ENCODE assay signal across 8 cellular contexts in genomic region chr17:13024526-13025263, GRCh38. TPM values are rescaled to one million over a fixed set of nuclear protein-coding genes. Genes with fewer than 3 reads are reported as not detected.
DNase-seq lines count a peak whose midpoint lies in the region; ATAC-seq and TF ChIP-seq lines count a peak whose summit lies in the region.

No MANE protein-coding gene starts in this region.

- POLR2A ChIA-PET in activated B cell treated with CpG ODN at 0.5 μM for 24 hours (lab: Charles Lee) = no interaction called here

- intact Hi-C loops in activated B cell treated with CpG ODN at 0.5 μM for 24 hours (cut with micrococcal nuclease) = loop anchor here (2.0 kb wide), 1 partner anchor 1276 kb away; the partner anchor contains the start of gene HS3ST3B1
- intact Hi-C loops in left colon (cut with DNase I, micrococcal nuclease) = no loop called here

- H3K9me3 Mint-ChIP-seq in activated B cell treated with CpG ODN at 0.5 μM for 24 hours = no peaks in the 10 kb centered on the region

- peaks cover 7% of the 10 kb centered on the region for H3K4me1 Mint-ChIP-seq in activated B cell treated with CpG ODN at 0.5 μM for 24 hours

- DNase-seq in NCI-H446 (lab: John Stamatoyannopoulos, UW) (peak; percentile 7 to 70), NCI-H446 treated with DMSO at 0.1 percent for 48 hours (lab: John Stamatoyannopoulos, UW) (no peak), NB4 (ENCODE audit: low read depth) (peak; percentile 70), activated B cell treated with CpG ODN at 0.5 μM for 24 hours (peak; percentile 59), cardiac fibroblast (ENCODE audit: low read depth in 2 of 2) (peak; percentile 61 to 65), left colon (peak; percentile 35 to 68)
- peak; percentile 67 for DNase-seq in stimulated activated CD4-positive, alpha-beta T cell treated with anti-CD3 and anti-CD28 coated beads, Interleukin-4, amount 100 ng/mL, for 24 hours

- H3K27ac Mint-ChIP-seq in activated B cell treated with CpG ODN at 0.5 μM for 24 hours = no peak overlapping the region

- CTCF ChIA-PET in activated B cell treated with CpG ODN at 0.5 μM for 24 hours (lab: Charles Lee) = interaction anchor here (1.4 kb wide), 1 partner anchor 9 kb away, joined by 4 read pairs; no protein-coding TSS in a partner anchor

- no peaks in the 10 kb centered on the region for H3K36me3 Mint-ChIP-seq in activated B cell treated with CpG ODN at 0.5 μM for 24 hours (ENCODE audit: low read depth)

- peak overlapping the region; percentile 11 for H3K4me3 Mint-ChIP-seq in activated B cell treated with CpG ODN at 0.5 μM for 24 hours

- H3K4me3 ChIP-seq in NB4 (ENCODE audit: low read depth, low read length) (no peak overlapping the region), cardiac fibroblast (replicated peaks in 1 of 2; ENCODE audit: low read depth in 2 of 2, low read length in 2 of 2) (peak overlapping the region in 1 of 2 donors; percentile 16)

- H3K27me3 Mint-ChIP-seq in activated B cell treated with CpG ODN at 0.5 μM for 24 hours = peaks cover 11% of the 10 kb centered on the region

- peak; percentile 98 for TF ChIP-seq CTCF in NB4 (IDR thresholded peaks at IDR 0.05; ENCODE audit: low read depth, low read length)
- peak; percentile 85 for TF ChIP-seq CTCF in activated B cell treated with CpG ODN at 0.5 μM for 24 hours (IDR thresholded peaks at IDR 0.05)
- TF ChIP-seq CTCF in cardiac fibroblast (IDR thresholded peaks at IDR 0.05; ENCODE audit: low read depth, low read length) = peak; percentile 100

- TF ChIP-seq POLR2A in NB4 (IDR thresholded peaks at IDR 0.05; ENCODE audit: extremely low read depth, insufficient read length) = no peak

- ATAC-seq in HG02610 (IDR thresholded peaks at IDR 0.05; ENCODE audit: unreplicated experiment) = peak; percentile 87
- ATAC-seq in activated B cell treated with CpG ODN at 0.5 μM for 24 hours (ENCODE audit: low read depth) = peak; percentile 100
- peak; percentile 89 for ATAC-seq in left colon

RNA-seq across cellular contexts. Expression of gene ELAC2, which starts 6.9 kb away (rescaled TPM):
- total RNA-seq in activated B cell treated with CpG ODN at 0.5 μM for 24 hours (90.3 and 90.6 TPM in 2 replicates), left colon (10 to 100 TPM; 39.9 to 48.4 TPM)
